In the genomic region with DNA sequence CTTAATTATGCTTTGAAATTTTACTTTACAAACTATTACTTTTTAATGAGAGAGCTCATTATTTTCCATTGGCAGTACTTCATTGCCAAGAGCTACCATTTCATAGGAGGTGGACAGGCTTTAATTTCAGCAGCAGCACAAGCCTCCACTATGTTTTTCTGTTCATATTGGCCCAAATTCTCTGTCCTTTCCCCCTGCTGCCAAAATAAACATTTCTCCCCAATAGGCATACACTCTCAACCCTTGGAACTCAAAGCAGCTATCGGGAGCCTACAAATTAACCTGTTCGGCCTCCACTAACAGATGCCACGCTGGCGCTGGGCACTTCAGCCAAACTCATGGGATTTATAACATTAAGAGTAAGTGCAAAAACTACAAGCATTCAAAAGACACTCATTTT, we compare ENCODE assay signal across 2 cellular contexts.
TF ChIP-seq lines count a peak whose summit lies in the region.

No MANE protein-coding gene starts in this region.

TF ChIP-seq in SK-N-SH, 30 proteins besides CTCF, POLR2A, EP300 and RAD21 (continued from another document):
- TF ChIP-seq FOXJ3 (CRISPR knock-in tag; IDR thresholded peaks at IDR 0.05) (no peak), RCOR1 (IDR thresholded peaks at IDR 0.05; ENCODE audit: low read length) (no peak), FOXM1 (IDR thresholded peaks at IDR 0.05; ENCODE audit: low read depth) (no peak), POLR2AphosphoS5 (IDR thresholded peaks at IDR 0.05; ENCODE audit: low read depth, low read length) (no peak), SIN3A (IDR thresholded peaks at IDR 0.05; ENCODE audit: borderline replicate concordance, low read depth, low read length) (no peak), FOSL2 (IDR thresholded peaks at IDR 0.05; ENCODE audit: borderline replicate concordance, low read depth) (no peak), TCF12 (IDR thresholded peaks at IDR 0.05) (no peak), SMC3 (IDR thresholded peaks at IDR 0.05; ENCODE audit: low read depth, low read length) (no peak)
- TF ChIP-seq, protein P1, sequence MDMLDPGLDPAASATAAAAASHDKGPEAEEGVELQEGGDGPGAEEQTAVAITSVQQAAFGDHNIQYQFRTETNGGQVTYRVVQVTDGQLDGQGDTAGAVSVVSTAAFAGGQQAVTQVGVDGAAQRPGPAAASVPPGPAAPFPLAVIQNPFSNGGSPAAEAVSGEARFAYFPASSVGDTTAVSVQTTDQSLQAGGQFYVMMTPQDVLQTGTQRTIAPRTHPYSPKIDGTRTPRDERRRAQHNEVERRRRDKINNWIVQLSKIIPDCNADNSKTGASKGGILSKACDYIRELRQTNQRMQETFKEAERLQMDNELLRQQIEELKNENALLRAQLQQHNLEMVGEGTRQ (IDR thresholded peaks at IDR 0.05; ENCODE audit: borderline replicate concordance, low read depth, low read length): no peak
TF ChIP-seq in SK-N-SH: peak in this region for 0.

TF ChIP-seq in SK-N-SH treated with all-trans-retinoic acid at 6 μM for 48 hours, 23 proteins besides CTCF, POLR2A, EP300 and RAD21 (continued from another document):
- TF ChIP-seq, protein P2, sequence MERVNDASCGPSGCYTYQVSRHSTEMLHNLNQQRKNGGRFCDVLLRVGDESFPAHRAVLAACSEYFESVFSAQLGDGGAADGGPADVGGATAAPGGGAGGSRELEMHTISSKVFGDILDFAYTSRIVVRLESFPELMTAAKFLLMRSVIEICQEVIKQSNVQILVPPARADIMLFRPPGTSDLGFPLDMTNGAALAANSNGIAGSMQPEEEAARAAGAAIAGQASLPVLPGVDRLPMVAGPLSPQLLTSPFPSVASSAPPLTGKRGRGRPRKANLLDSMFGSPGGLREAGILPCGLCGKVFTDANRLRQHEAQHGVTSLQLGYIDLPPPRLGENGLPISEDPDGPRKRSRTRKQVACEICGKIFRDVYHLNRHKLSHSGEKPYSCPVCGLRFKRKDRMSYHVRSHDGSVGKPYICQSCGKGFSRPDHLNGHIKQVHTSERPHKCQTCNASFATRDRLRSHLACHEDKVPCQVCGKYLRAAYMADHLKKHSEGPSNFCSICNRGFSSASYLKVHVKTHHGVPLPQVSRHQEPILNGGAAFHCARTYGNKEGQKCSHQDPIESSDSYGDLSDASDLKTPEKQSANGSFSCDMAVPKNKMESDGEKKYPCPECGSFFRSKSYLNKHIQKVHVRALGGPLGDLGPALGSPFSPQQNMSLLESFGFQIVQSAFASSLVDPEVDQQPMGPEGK (CRISPR knock-in tag; IDR thresholded peaks at IDR 0.05; ENCODE audit: borderline replicate concordance): no peak
- TF ChIP-seq ZFP30 (CRISPR knock-in tag; IDR thresholded peaks at IDR 0.05) (no peak), ESRRG (CRISPR knock-in tag; IDR thresholded peaks at IDR 0.05) (no peak), ISL1 (CRISPR knock-in tag; IDR thresholded peaks at IDR 0.05) (no peak), CSDC2 (CRISPR knock-in tag; IDR thresholded peaks at IDR 0.05) (no peak), ZNF565 (CRISPR knock-in tag; conservative IDR thresholded peaks at IDR 0.05; ENCODE audit: low read depth) (no peak), ZNF8 (CRISPR knock-in tag; IDR thresholded peaks at IDR 0.05) (no peak)
- TF ChIP-seq, protein P3, sequence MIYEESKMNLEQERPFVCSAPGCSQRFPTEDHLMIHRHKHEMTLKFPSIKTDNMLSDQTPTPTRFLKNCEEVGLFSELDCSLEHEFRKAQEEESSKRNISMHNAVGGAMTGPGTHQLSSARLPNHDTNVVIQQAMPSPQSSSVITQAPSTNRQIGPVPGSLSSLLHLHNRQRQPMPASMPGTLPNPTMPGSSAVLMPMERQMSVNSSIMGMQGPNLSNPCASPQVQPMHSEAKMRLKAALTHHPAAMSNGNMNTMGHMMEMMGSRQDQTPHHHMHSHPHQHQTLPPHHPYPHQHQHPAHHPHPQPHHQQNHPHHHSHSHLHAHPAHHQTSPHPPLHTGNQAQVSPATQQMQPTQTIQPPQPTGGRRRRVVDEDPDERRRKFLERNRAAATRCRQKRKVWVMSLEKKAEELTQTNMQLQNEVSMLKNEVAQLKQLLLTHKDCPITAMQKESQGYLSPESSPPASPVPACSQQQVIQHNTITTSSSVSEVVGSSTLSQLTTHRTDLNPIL (CRISPR knock-in tag; IDR thresholded peaks at IDR 0.05; ENCODE audit: low read depth): no peak
- TF ChIP-seq, protein P4, sequence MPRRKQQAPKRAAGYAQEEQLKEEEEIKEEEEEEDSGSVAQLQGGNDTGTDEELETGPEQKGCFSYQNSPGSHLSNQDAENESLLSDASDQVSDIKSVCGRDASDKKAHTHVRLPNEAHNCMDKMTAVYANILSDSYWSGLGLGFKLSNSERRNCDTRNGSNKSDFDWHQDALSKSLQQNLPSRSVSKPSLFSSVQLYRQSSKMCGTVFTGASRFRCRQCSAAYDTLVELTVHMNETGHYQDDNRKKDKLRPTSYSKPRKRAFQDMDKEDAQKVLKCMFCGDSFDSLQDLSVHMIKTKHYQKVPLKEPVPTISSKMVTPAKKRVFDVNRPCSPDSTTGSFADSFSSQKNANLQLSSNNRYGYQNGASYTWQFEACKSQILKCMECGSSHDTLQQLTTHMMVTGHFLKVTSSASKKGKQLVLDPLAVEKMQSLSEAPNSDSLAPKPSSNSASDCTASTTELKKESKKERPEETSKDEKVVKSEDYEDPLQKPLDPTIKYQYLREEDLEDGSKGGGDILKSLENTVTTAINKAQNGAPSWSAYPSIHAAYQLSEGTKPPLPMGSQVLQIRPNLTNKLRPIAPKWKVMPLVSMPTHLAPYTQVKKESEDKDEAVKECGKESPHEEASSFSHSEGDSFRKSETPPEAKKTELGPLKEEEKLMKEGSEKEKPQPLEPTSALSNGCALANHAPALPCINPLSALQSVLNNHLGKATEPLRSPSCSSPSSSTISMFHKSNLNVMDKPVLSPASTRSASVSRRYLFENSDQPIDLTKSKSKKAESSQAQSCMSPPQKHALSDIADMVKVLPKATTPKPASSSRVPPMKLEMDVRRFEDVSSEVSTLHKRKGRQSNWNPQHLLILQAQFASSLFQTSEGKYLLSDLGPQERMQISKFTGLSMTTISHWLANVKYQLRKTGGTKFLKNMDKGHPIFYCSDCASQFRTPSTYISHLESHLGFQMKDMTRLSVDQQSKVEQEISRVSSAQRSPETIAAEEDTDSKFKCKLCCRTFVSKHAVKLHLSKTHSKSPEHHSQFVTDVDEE (CRISPR knock-in tag; IDR thresholded peaks at IDR 0.05): no peak
